Comparison of ENCODE assay signal across 8 cellular contexts in the genomic region with DNA sequence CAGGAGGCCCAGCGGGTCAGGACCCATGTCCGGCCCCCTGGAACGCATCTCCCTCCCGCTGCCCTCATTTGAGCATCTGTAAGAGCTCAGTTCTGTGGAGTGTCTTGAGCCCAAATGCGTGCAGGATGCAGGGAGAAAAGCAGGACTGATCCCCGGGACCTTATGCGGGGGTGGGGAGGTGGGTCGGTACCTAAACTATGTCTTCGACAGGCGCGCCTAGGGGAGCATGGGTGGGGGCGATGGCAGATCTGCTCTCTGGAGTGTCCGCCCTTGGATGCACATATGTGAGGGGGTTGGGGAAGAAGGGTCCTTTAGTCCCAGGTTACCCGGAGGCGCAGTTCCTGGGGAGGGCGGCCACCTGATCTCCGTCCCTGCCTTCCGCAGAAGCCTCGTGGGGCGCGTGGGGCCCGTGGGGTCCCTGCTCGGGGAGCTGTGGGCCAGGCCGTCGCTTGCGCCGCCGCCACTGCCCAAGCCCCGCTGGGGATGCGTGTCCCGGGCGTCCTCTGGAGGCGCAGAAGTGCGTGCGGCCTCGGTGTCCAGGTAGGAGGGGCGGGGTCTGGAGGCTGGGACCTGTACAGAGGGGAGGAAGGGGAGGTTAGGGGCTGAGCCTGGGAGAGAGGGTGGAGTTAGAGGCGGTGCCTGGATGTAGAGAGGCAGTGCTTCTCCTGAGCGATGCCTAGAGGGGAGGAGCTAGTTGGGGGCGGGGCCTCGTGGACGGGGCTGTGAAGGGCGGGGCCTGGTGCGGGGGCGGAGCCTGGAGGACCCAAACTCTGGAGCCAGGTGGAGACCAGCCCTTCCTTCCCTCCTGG. TPM values are rescaled to one million over a fixed set of nuclear protein-coding genes. Genes with fewer than 3 reads are reported as not detected.
DNase-seq lines count a peak whose midpoint lies in the region; ATAC-seq, FAIRE-seq and TF ChIP-seq lines count a peak whose summit lies in the region.

No MANE protein-coding gene starts in this region.

- H3F3A ChIP-seq in GM23248 (ENCODE audit: insufficient read depth) = no peaks in the 10 kb centered on the region

- no peaks in the 10 kb centered on the region for H3K36me3 ChIP-seq in A673 (ENCODE audit: insufficient read depth, low read length, poor library complexity, severe bottlenecking)
- H3K36me3 ChIP-seq in GM23248 (ENCODE audit: low read depth) = no peaks in the 10 kb centered on the region
- H3K36me3 ChIP-seq in astrocyte (ENCODE audit: insufficient read depth, low read length) = no peaks in the 10 kb centered on the region
- H3K36me3 ChIP-seq in HepG2 (replicated peaks in 1 of 2; ENCODE audit: control insufficient read depth in 1 of 2, insufficient read depth in 2 of 2, low read length in 2 of 2) = no peaks in the 10 kb centered on the region

- H3K36me3 Mint-ChIP-seq in astrocyte (ENCODE audit: low read depth, unreplicated experiment) = peaks cover 5% of the 10 kb centered on the region

- CTCF ChIA-PET in A673 (lab: Charles Lee) = interaction anchor here (1.0 kb wide), 2 partner anchors 12 to 51 kb away, joined by 4 to 8 read pairs; no protein-coding TSS in a partner anchor
- CTCF ChIA-PET in HepG2 (lab: Yijun Ruan, JAX; ENCODE audit: low intra/inter-chr PET ratio, low total read pairs) = no interaction called here

- BruUV-seq in A673 (replicated peaks; lab: Mats Ljungman, UMichigan) (no TSS peak), HepG2 (replicated peaks; lab: Mats Ljungman, UMichigan) (no TSS peak)

- peak overlapping the region; percentile 34 for H3K4me3 Mint-ChIP-seq in astrocyte (ENCODE audit: unreplicated experiment)

- TF ChIP-seq EP300 in HepG2 (IDR thresholded peaks at IDR 0.05; ENCODE audit: low read depth in 2 of 2, low read length in 2 of 2) (no peak), HepG2 (CRISPR knock-in tag; IDR thresholded peaks at IDR 0.05; ENCODE audit: borderline replicate concordance) (no peak)

- no peaks in the 10 kb centered on the region for H3K9me2 ChIP-seq in GM23248 (ENCODE audit: insufficient read depth)

- in situ Hi-C loops in GM23248 (cut with MboI) (loop anchor here (25.0 kb wide), 2 partner anchors 396 to 696 kb away; no protein-coding TSS in a partner anchor), HepG2 (cut with HindIII; ENCODE audit: extremely low pct_ligation_motif_present, low pct_unique_long_range_greater_than_20kb) (loop anchor here (25.0 kb wide), 1 partner anchor 421 kb away; no protein-coding TSS in a partner anchor)

- no peak overlapping the region for H3K4me2 ChIP-seq in GM23248 (ENCODE audit: unreplicated experiment)
- H3K4me2 ChIP-seq in astrocyte (ENCODE audit: low read length) = peak overlapping the region; percentile 62
- H3K4me2 ChIP-seq in HepG2 (ENCODE audit: low read depth, low read length) = no peak overlapping the region

- H2AFZ ChIP-seq in GM23248 (0 out of 2 replicates have a peak overlapping the region, but pooled peaks have one; percentile 27), astrocyte (ENCODE audit: low read depth, low read length) (peak overlapping the region; percentile 26), HepG2 (ENCODE audit: low read length) (no peak overlapping the region)

- WGBS in GM23248 (ENCODE audit: low coverage in 1 of 2, low lambda C conversion rate in 2 of 2, missing lambda C conversion rate in 2 of 2), 2 experiments = 10 to 11% methylated on average over 33 to 45 of the region's 45 CpGs
- 49% methylated on average over 22 of the region's 45 CpGs for WGBS in HepG2 (ENCODE audit: low lambda C conversion rate)

- peaks cover 2% of the 10 kb centered on the region for H3K9me3 Mint-ChIP-seq in astrocyte (ENCODE audit: unreplicated experiment)

- no peak for TF ChIP-seq RAD21 in HepG2 (CRISPR knock-in tag; IDR thresholded peaks at IDR 0.05)

- H3K4me3 ChIP-seq in A673 (ENCODE audit: low read depth, low read length, poor library complexity, severe bottlenecking) = no peak overlapping the region
- H3K4me3 ChIP-seq in GM23248 = peak overlapping the region; percentile 16; the same call in 1 of the 2 replicates
- H3K4me3 ChIP-seq in astrocyte (ENCODE audit: insufficient read depth, low read depth, low read length) = no peak overlapping the region
- H3K4me3 ChIP-seq in HepG2 (replicated peaks in 1 of 3; ENCODE audit: insufficient read depth in 1 of 3, low read depth in 2 of 3, low read length in 3 of 3) = no peak overlapping the region; a peak in 1 of 6 replicates

- ATAC-seq in HepG2 = peak; percentile 35

- intact Hi-C loops in A673 (cut with micrococcal nuclease; ENCODE audit: unreplicated experiment) = no loop called here
- intact Hi-C loops in HepG2 (cut with micrococcal nuclease; ENCODE audit: unreplicated experiment) = no loop called here

- FAIRE-seq in astrocyte (lab: Jason Lieb, UNC) (no peak), HepG2 (lab: Jason Lieb, UNC) (no peak)

- no peak overlapping the region for H3K27ac Mint-ChIP-seq in astrocyte (ENCODE audit: unreplicated experiment)

- H3K9me3 ChIP-seq in A673 (ENCODE audit: low read depth, low read length, poor library complexity, severe bottlenecking) (no peaks in the 10 kb centered on the region), GM23248 (ENCODE audit: low read depth) (no peaks in the 10 kb centered on the region), astrocyte (ENCODE audit: insufficient read depth, low read depth, low read length) (no peaks in the 10 kb centered on the region), HepG2 (ENCODE audit: low read length) (no peaks in the 10 kb centered on the region)

- no peaks in the 10 kb centered on the region for H3K79me2 ChIP-seq in GM23248 (ENCODE audit: insufficient read depth)
- H3K79me2 ChIP-seq in astrocyte (ENCODE audit: insufficient read depth, low read length) = no peaks in the 10 kb centered on the region
- H3K79me2 ChIP-seq in HepG2 (ENCODE audit: insufficient read depth, low read length) = no peaks in the 10 kb centered on the region

- DNase-seq in A673 (ENCODE audit: low spot score) = peak; percentile 59
- peak; percentile 65 for DNase-seq in GM23248
- DNase-seq in T-helper 1 cell = peak; percentile 58 to 76 (median 72)
- no peak for DNase-seq in astrocyte (ENCODE audit: low read depth)
- no peak for DNase-seq in HepG2 (ENCODE audit: low spot score)
- DNase-seq in stimulated activated CD8-positive, alpha-beta memory T cell treated with anti-CD3 and anti-CD28 coated beads, Interleukin-4, amount 100 ng/mL, for 4 hours (ENCODE audit: low read depth in 2 of 2, low spot score in 1 of 2) = peak; percentile 40 to 41
- DNase-seq in HT-29 (ENCODE audit: low spot score) = no peak
- no peak for DNase-seq in NCI-H1694 treated with DMSO at 0.1 percent for 48 hours (lab: John Stamatoyannopoulos, UW)

- H3K27ac ChIP-seq in A673 (ENCODE audit: low read depth, low read length, poor library complexity, severe bottlenecking) (no peak overlapping the region), GM23248 (no peak overlapping the region), astrocyte (ENCODE audit: low read depth, low read length) (no peak overlapping the region), HepG2 (ENCODE audit: extremely low read length, insufficient read depth, low read length) (no peak overlapping the region)

- no peak for TF ChIP-seq CTCF in A673 (conservative IDR thresholded peaks at IDR 0.05; ENCODE audit: low read depth, low read length)
- TF ChIP-seq CTCF in astrocyte (IDR thresholded peaks at IDR 0.05; ENCODE audit: insufficient read depth, low read depth, low read length) = no peak
- TF ChIP-seq CTCF in HepG2 (CRISPR knock-in tag; IDR thresholded peaks at IDR 0.05) = no peak

- peaks cover 11% of the 10 kb centered on the region for H3K27me3 Mint-ChIP-seq in astrocyte (ENCODE audit: low read depth, unreplicated experiment)

- TF ChIP-seq POLR2A in HepG2 (IDR thresholded peaks at IDR 0.05; ENCODE audit: insufficient read depth in 1 of 2, low read depth in 2 of 2, low read length in 2 of 2) = no peak

- H3K9ac ChIP-seq in GM23248 = no peak overlapping the region
- no peak overlapping the region for H3K9ac ChIP-seq in astrocyte (ENCODE audit: low read length)
- no peak overlapping the region for H3K9ac ChIP-seq in HepG2 (ENCODE audit: insufficient read depth, low read depth, low read length)

- H3K4me1 ChIP-seq in A673 (ENCODE audit: insufficient read depth, low read length, poor library complexity, severe bottlenecking) = peaks cover 13% of the 10 kb centered on the region
- H3K4me1 ChIP-seq in GM23248 (ENCODE audit: insufficient read depth) = no peaks in the 10 kb centered on the region
- H3K4me1 ChIP-seq in astrocyte (ENCODE audit: insufficient read depth, low read length) = peaks cover 4% of the 10 kb centered on the region
- 0 out of 2 replicates have a peak, but pooled peaks cover 5% of the 10 kb centered on the region for H3K4me1 ChIP-seq in HepG2 (ENCODE audit: insufficient read depth, low read length)

- no peaks in the 10 kb centered on the region for H4K20me1 ChIP-seq in GM23248 (ENCODE audit: insufficient read depth)
- H4K20me1 ChIP-seq in astrocyte (ENCODE audit: insufficient read depth, low read length) = no peaks in the 10 kb centered on the region
- H4K20me1 ChIP-seq in HepG2 (ENCODE audit: insufficient read depth, low read length) = no peaks in the 10 kb centered on the region

- POLR2A ChIA-PET in A673 (lab: Charles Lee; ENCODE audit: low non-redundant PET) = no interaction called here
- POLR2A ChIA-PET in HepG2 (lab: Yijun Ruan, JAX) = no interaction called here

- peaks cover 7% of the 10 kb centered on the region for H3K4me1 Mint-ChIP-seq in astrocyte (ENCODE audit: low read depth, unreplicated experiment)

- no peaks in the 10 kb centered on the region for H3K27me3 ChIP-seq in A673 (replicated peaks; ENCODE audit: insufficient read depth, low read depth, low read length, poor library complexity)
- H3K27me3 ChIP-seq in GM23248 (replicated peaks; ENCODE audit: insufficient read depth) = no peaks in the 10 kb centered on the region
- peaks cover 22% of the 10 kb centered on the region for H3K27me3 ChIP-seq in astrocyte (ENCODE audit: insufficient read depth, low read length)
- peaks cover 0 to 10% of the 10 kb centered on the region in 2 experiments; a peak in 1 of 5 replicates for H3K27me3 ChIP-seq in HepG2 (ENCODE audit: control insufficient read depth in 1 of 2, insufficient read depth in 2 of 2, low read length in 2 of 2)

RNA-seq across cellular contexts. Expression of gene CILP2, which starts 2.8 kb away (rescaled TPM):
- 0.77 and 1.6 TPM in 2 replicates for total RNA-seq in A673 (2021)
- total RNA-seq in GM23248 (2014; rRNA removed; shearing (Covaris generic)) = 0.11 and 0.25 TPM in 2 replicates
- 0.48 and 0.62 TPM in 2 replicates for polyA plus RNA-seq in GM23248 (2016; fragmentation: Nextera tagmentation; extraction: Ambion mirVana)
- 3.9 and 6.0 TPM in 2 replicates for total RNA-seq in astrocyte
- 0.09 TPM in 1 of 2 replicates, not detected in the other for total RNA-seq in HepG2 (2016; rRNA removed; fragmentation: Illumina TruSeq; extraction: Trizol)
- total RNA-seq in HepG2 (2016; cell fraction: cytosol; rRNA removed; fragmentation: Illumina TruSeq; extraction: Trizol; ENCODE audit: low read depth) = not detected in 2 replicates
- 0.15 TPM in 1 of 2 replicates, not detected in the other for total RNA-seq in HepG2 (2016; cell fraction: insoluble cytoplasmic fraction; rRNA removed; fragmentation: Illumina TruSeq; extraction: Trizol)
- total RNA-seq in HepG2 (2016; cell fraction: membrane; rRNA removed; fragmentation: Illumina TruSeq; extraction: Trizol) = not detected in 2 replicates
- 0.16 and 0.19 TPM in 2 replicates for total RNA-seq in HepG2 (2016; cell fraction: nucleus; rRNA removed; fragmentation: Illumina TruSeq; extraction: Trizol)
- polyA plus RNA-seq in HepG2 (2011; rRNA removed) = 0.18 and 0.37 TPM in 2 replicates
- polyA plus RNA-seq in HepG2 (2011; cell fraction: cytosol; rRNA removed) = 0.16 and 0.19 TPM in 2 replicates
- polyA plus RNA-seq in HepG2 (2011; cell fraction: nucleus; rRNA removed) = 0.66 and 0.74 TPM in 2 replicates
- 0.31 and 0.51 TPM in 2 replicates for polyA plus RNA-seq in HepG2 (2012)
- not detected in 2 replicates for polyA plus RNA-seq in HepG2 (2016; cell fraction: cytosol; fragmentation: Illumina TruSeq; extraction: Trizol; ENCODE audit: low read depth)
- 0.05 and 0.12 TPM in 2 replicates for polyA plus RNA-seq in HepG2 (2016; cell fraction: insoluble cytoplasmic fraction; fragmentation: Illumina TruSeq; extraction: Trizol; ENCODE audit: low read depth)
- not detected in 2 replicates for polyA plus RNA-seq in HepG2 (2016; cell fraction: membrane; fragmentation: Illumina TruSeq; extraction: Trizol; ENCODE audit: low read depth)
- polyA plus RNA-seq in HepG2 (2016; cell fraction: nucleus; fragmentation: Illumina TruSeq; extraction: Trizol; ENCODE audit: insufficient read depth, low read depth) = 0.35 and 0.44 TPM in 2 replicates
- 0.20 and 0.30 TPM in 2 replicates for polyA minus RNA-seq in HepG2 (2011; rRNA and poly(A)+ RNA removed; ENCODE audit: low replicate concordance)
- 0.26 and 0.30 TPM in 2 replicates for polyA minus RNA-seq in HepG2 (2011; cell fraction: cytosol; rRNA and poly(A)+ RNA removed)
- 0.26 and 0.37 TPM in 2 replicates for polyA minus RNA-seq in HepG2 (2011; cell fraction: nucleus; rRNA and poly(A)+ RNA removed)
- 0.31 TPM in 1 of 2 replicates, not detected in the other for total RNA-seq in HT-29 (2014; rRNA removed; shearing (Covaris generic))

RNA-seq across cellular contexts. Expression of gene YJEFN3, which starts 12.2 kb away (rescaled TPM):
- total RNA-seq in A673 (2021) (8.6 TPM in 2 replicates), astrocyte (8.1 and 9.8 TPM in 2 replicates), HepG2 (2016; rRNA removed; fragmentation: Illumina TruSeq; extraction: Trizol) (0.32 and 0.89 TPM in 2 replicates)
- total RNA-seq in GM23248 (2014; rRNA removed; shearing (Covaris generic)) = 0.25 TPM in 1 of 2 replicates, not detected in the other
- polyA plus RNA-seq in GM23248 (2016; fragmentation: Nextera tagmentation; extraction: Ambion mirVana) (1.3 and 2.4 TPM in 2 replicates), HepG2 (2011; rRNA removed) (4.0 TPM in 2 replicates)
- 0.30 and 0.44 TPM in 2 replicates for total RNA-seq in HepG2 (2016; cell fraction: cytosol; rRNA removed; fragmentation: Illumina TruSeq; extraction: Trizol; ENCODE audit: low read depth)
- total RNA-seq in HepG2 (2016; cell fraction: insoluble cytoplasmic fraction; rRNA removed; fragmentation: Illumina TruSeq; extraction: Trizol) = 0.19 and 0.69 TPM in 2 replicates
- 0.28 and 0.41 TPM in 2 replicates for total RNA-seq in HepG2 (2016; cell fraction: membrane; rRNA removed; fragmentation: Illumina TruSeq; extraction: Trizol)
- total RNA-seq in HepG2 (2016; cell fraction: nucleus; rRNA removed; fragmentation: Illumina TruSeq; extraction: Trizol) = 1.1 and 1.4 TPM in 2 replicates
- polyA plus RNA-seq in HepG2 (2011; cell fraction: cytosol; rRNA removed) = 0.47 and 1.4 TPM in 2 replicates
- 61.3 and 67.2 TPM in 2 replicates for polyA plus RNA-seq in HepG2 (2011; cell fraction: nucleus; rRNA removed)
- polyA plus RNA-seq in HepG2 (2012) = 5.6 and 8.4 TPM in 2 replicates
- 0.37 TPM in 1 of 2 replicates, not detected in the other for polyA plus RNA-seq in HepG2 (2016; cell fraction: cytosol; fragmentation: Illumina TruSeq; extraction: Trizol; ENCODE audit: low read depth)
- 0.09 TPM in 1 of 2 replicates, not detected in the other for polyA plus RNA-seq in HepG2 (2016; cell fraction: insoluble cytoplasmic fraction; fragmentation: Illumina TruSeq; extraction: Trizol; ENCODE audit: low read depth)
- not detected in 2 replicates for polyA plus RNA-seq in HepG2 (2016; cell fraction: membrane; fragmentation: Illumina TruSeq; extraction: Trizol; ENCODE audit: low read depth)
- polyA plus RNA-seq in HepG2 (2016; cell fraction: nucleus; fragmentation: Illumina TruSeq; extraction: Trizol; ENCODE audit: insufficient read depth, low read depth) = 9.8 and 10.6 TPM in 2 replicates
- polyA minus RNA-seq in HepG2 (2011; rRNA and poly(A)+ RNA removed; ENCODE audit: low replicate concordance) = 0.86 and 2.2 TPM in 2 replicates
- polyA minus RNA-seq in HepG2 (2011; cell fraction: cytosol; rRNA and poly(A)+ RNA removed) = 0.49 TPM in 1 of 2 replicates, not detected in the other
- polyA minus RNA-seq in HepG2 (2011; cell fraction: nucleus; rRNA and poly(A)+ RNA removed) = 5.0 and 5.3 TPM in 2 replicates
- total RNA-seq in HT-29 (2014; rRNA removed; shearing (Covaris generic)) = 1.0 and 1.9 TPM in 2 replicates

RNA-seq across cellular contexts. Expression of gene NDUFA13, which starts 24.9 kb away (rescaled TPM):
- total RNA-seq in A673 (2021) = 421 and 431 TPM in 2 replicates
- total RNA-seq in GM23248 (2014; rRNA removed; shearing (Covaris generic)) = 18.3 and 92.4 TPM in 2 replicates
- 466 and 474 TPM in 2 replicates for polyA plus RNA-seq in GM23248 (2016; fragmentation: Nextera tagmentation; extraction: Ambion mirVana)
- total RNA-seq in astrocyte = 311 and 347 TPM in 2 replicates
- 278 and 337 TPM in 2 replicates for total RNA-seq in HepG2 (2016; rRNA removed; fragmentation: Illumina TruSeq; extraction: Trizol)
- total RNA-seq in HepG2 (2016; cell fraction: cytosol; rRNA removed; fragmentation: Illumina TruSeq; extraction: Trizol; ENCODE audit: low read depth) = 98.4 and 99.8 TPM in 2 replicates
- total RNA-seq in HepG2 (2016; cell fraction: insoluble cytoplasmic fraction; rRNA removed; fragmentation: Illumina TruSeq; extraction: Trizol) = 323 and 362 TPM in 2 replicates
- 84.6 and 89.0 TPM in 2 replicates for total RNA-seq in HepG2 (2016; cell fraction: membrane; rRNA removed; fragmentation: Illumina TruSeq; extraction: Trizol)
- total RNA-seq in HepG2 (2016; cell fraction: nucleus; rRNA removed; fragmentation: Illumina TruSeq; extraction: Trizol) = 193 and 208 TPM in 2 replicates
- polyA plus RNA-seq in HepG2 (2011; rRNA removed) = 366 and 368 TPM in 2 replicates
- polyA plus RNA-seq in HepG2 (2011; cell fraction: cytosol; rRNA removed) = 715 and 846 TPM in 2 replicates
- 199 and 226 TPM in 2 replicates for polyA plus RNA-seq in HepG2 (2011; cell fraction: nucleus; rRNA removed)
- polyA plus RNA-seq in HepG2 (2012) = 207 and 262 TPM in 2 replicates
- 72.4 and 85.3 TPM in 2 replicates for polyA plus RNA-seq in HepG2 (2016; cell fraction: cytosol; fragmentation: Illumina TruSeq; extraction: Trizol; ENCODE audit: low read depth)
- 186 TPM in 2 replicates for polyA plus RNA-seq in HepG2 (2016; cell fraction: insoluble cytoplasmic fraction; fragmentation: Illumina TruSeq; extraction: Trizol; ENCODE audit: low read depth)
- polyA plus RNA-seq in HepG2 (2016; cell fraction: membrane; fragmentation: Illumina TruSeq; extraction: Trizol; ENCODE audit: low read depth) = 52.4 and 56.3 TPM in 2 replicates
- 235 and 237 TPM in 2 replicates for polyA plus RNA-seq in HepG2 (2016; cell fraction: nucleus; fragmentation: Illumina TruSeq; extraction: Trizol; ENCODE audit: insufficient read depth, low read depth)
- 73.2 and 83.5 TPM in 2 replicates for polyA minus RNA-seq in HepG2 (2011; rRNA and poly(A)+ RNA removed; ENCODE audit: low replicate concordance)
- polyA minus RNA-seq in HepG2 (2011; cell fraction: cytosol; rRNA and poly(A)+ RNA removed) = 58.6 and 70.0 TPM in 2 replicates
- 42.1 and 44.4 TPM in 2 replicates for polyA minus RNA-seq in HepG2 (2011; cell fraction: nucleus; rRNA and poly(A)+ RNA removed)
- 190 and 202 TPM in 2 replicates for total RNA-seq in HT-29 (2014; rRNA removed; shearing (Covaris generic))

RNA-seq across cellular contexts. Expression of gene TSSK6, which starts 25.6 kb away (rescaled TPM):
- 2.5 TPM in 2 replicates for total RNA-seq in A673 (2021)
- 0.25 and 2.3 TPM in 2 replicates for total RNA-seq in GM23248 (2014; rRNA removed; shearing (Covaris generic))
- 0.70 and 0.95 TPM in 2 replicates for polyA plus RNA-seq in GM23248 (2016; fragmentation: Nextera tagmentation; extraction: Ambion mirVana)
- 1.8 TPM in 2 replicates for total RNA-seq in astrocyte
- 0.71 and 0.86 TPM in 2 replicates for total RNA-seq in HepG2 (2016; rRNA removed; fragmentation: Illumina TruSeq; extraction: Trizol)
- total RNA-seq in HepG2 (2016; cell fraction: cytosol; rRNA removed; fragmentation: Illumina TruSeq; extraction: Trizol; ENCODE audit: low read depth) = 0.35 and 0.40 TPM in 2 replicates
- 0.65 and 0.85 TPM in 2 replicates for total RNA-seq in HepG2 (2016; cell fraction: insoluble cytoplasmic fraction; rRNA removed; fragmentation: Illumina TruSeq; extraction: Trizol)
- 0.83 and 1.3 TPM in 2 replicates for total RNA-seq in HepG2 (2016; cell fraction: membrane; rRNA removed; fragmentation: Illumina TruSeq; extraction: Trizol)
- total RNA-seq in HepG2 (2016; cell fraction: nucleus; rRNA removed; fragmentation: Illumina TruSeq; extraction: Trizol) = 0.50 and 1.3 TPM in 2 replicates
- polyA plus RNA-seq in HepG2 (2011; rRNA removed) = 1.2 and 2.0 TPM in 2 replicates
- 1.4 and 2.8 TPM in 2 replicates for polyA plus RNA-seq in HepG2 (2011; cell fraction: cytosol; rRNA removed)
- polyA plus RNA-seq in HepG2 (2011; cell fraction: nucleus; rRNA removed) = 6.3 and 8.3 TPM in 2 replicates
- polyA plus RNA-seq in HepG2 (2012) = 0.81 and 1.2 TPM in 2 replicates
- 0.16 and 0.19 TPM in 2 replicates for polyA plus RNA-seq in HepG2 (2016; cell fraction: cytosol; fragmentation: Illumina TruSeq; extraction: Trizol; ENCODE audit: low read depth)
- 1.1 and 1.7 TPM in 2 replicates for polyA plus RNA-seq in HepG2 (2016; cell fraction: insoluble cytoplasmic fraction; fragmentation: Illumina TruSeq; extraction: Trizol; ENCODE audit: low read depth)
- polyA plus RNA-seq in HepG2 (2016; cell fraction: membrane; fragmentation: Illumina TruSeq; extraction: Trizol; ENCODE audit: low read depth) = 0.68 and 0.82 TPM in 2 replicates
- 1.3 and 2.4 TPM in 2 replicates for polyA plus RNA-seq in HepG2 (2016; cell fraction: nucleus; fragmentation: Illumina TruSeq; extraction: Trizol; ENCODE audit: insufficient read depth, low read depth)
- 2.0 and 5.3 TPM in 2 replicates for polyA minus RNA-seq in HepG2 (2011; rRNA and poly(A)+ RNA removed; ENCODE audit: low replicate concordance)
- 1.3 and 1.5 TPM in 2 replicates for polyA minus RNA-seq in HepG2 (2011; cell fraction: cytosol; rRNA and poly(A)+ RNA removed)
- polyA minus RNA-seq in HepG2 (2011; cell fraction: nucleus; rRNA and poly(A)+ RNA removed) = 1.9 and 3.7 TPM in 2 replicates
- total RNA-seq in HT-29 (2014; rRNA removed; shearing (Covaris generic)) = 1.3 and 1.5 TPM in 2 replicates

Comparison
In these comparisons a context has a peak if more than half of its experiments do, and no peak if none do; other contexts are left out.
1. DNase-seq: peak in A673 (single experiment), GM23248 (single experiment), T-helper 1 cell (5 of 5) and stimulated activated CD8-positive, alpha-beta memory T cell treated with anti-CD3 and anti-CD28 coated beads, Interleukin-4, amount 100 ng/mL, for 4 hours (2 of 2); none in astrocyte (single experiment), HepG2 (single experiment), HT-29 (single experiment) and NCI-H1694 treated with DMSO at 0.1 percent for 48 hours (single experiment).